In genomic region chr11:115257286-115258077, GRCh38 we compare ENCODE assay signal across 24 cellular contexts.
DNase-seq lines count a peak whose midpoint lies in the region; ATAC-seq and TF ChIP-seq lines count a peak whose summit lies in the region.
"Had no signal": no experiment of that assay in that cellular context is flagged by ENCODE, and none has a peak within 500 bp of the region (broad histone marks: within the 10 kb centered on the region; RNA-seq: fewer than 3 reads in every experiment).

No MANE protein-coding gene starts in this region.

- H3K27ac Mint-ChIP-seq in nephron, result peak overlapping the region in 2 of 3 experiments; percentile 56 to 91
- no peak overlapping the region for H3K27ac Mint-ChIP-seq in activated CD4-positive, alpha-beta memory T cell treated with anti-CD3 and anti-CD28 coated beads for 36 hours
- H3K27ac Mint-ChIP-seq: activated CD4-positive, alpha-beta memory T cell treated with anti-CD3 and anti-CD28 coated beads, Interleukin-2, amount 10 ng/mL, durations not matched to agents 7 days and 5 days; dendritic cell treated with granulocyte-macrophage colony-stimulating factor and Interleukin-4, amounts not matched to agents 40 ng/mL and 50 ng/mL, for 4 days had no signal

- POLR2A ChIA-PET in activated CD4-positive, alpha-beta memory T cell treated with anti-CD3 and anti-CD28 coated beads for 36 hours (lab: Charles Lee), result interaction anchor here (1.2 kb wide), 1 partner anchor 16 kb away, joined by 3 read pairs; no protein-coding TSS in a partner anchor

- H3F3A ChIP-seq in SU-DHL-6 (ENCODE audit: insufficient read depth), result peaks cover 8% of the 10 kb centered on the region

- H3K4me1 Mint-ChIP-seq in nephron, result peaks cover 44% of the 10 kb centered on the region
- H3K4me1 Mint-ChIP-seq in activated CD4-positive, alpha-beta memory T cell treated with anti-CD3 and anti-CD28 coated beads for 36 hours (ENCODE audit: low read depth), result peaks cover 6% of the 10 kb centered on the region

- H3K9me2 ChIP-seq in SU-DHL-6 (replicated peaks; ENCODE audit: insufficient read depth, low read length), result no peaks in the 10 kb centered on the region

- no peaks in the 10 kb centered on the region for H3K9me3 ChIP-seq in SU-DHL-6 (ENCODE audit: insufficient read depth, low read length)
- H3K9me3 ChIP-seq: breast epithelium, Caco-2, upper lobe of left lung had no signal

- H3K36me3 Mint-ChIP-seq in nephron (ENCODE audit: low read depth), result no peaks in the 10 kb centered on the region
- no peaks in the 10 kb centered on the region for H3K36me3 Mint-ChIP-seq in activated CD4-positive, alpha-beta memory T cell treated with anti-CD3 and anti-CD28 coated beads for 36 hours

- H3K9me3 Mint-ChIP-seq in nephron, result no peaks in the 10 kb centered on the region
- H3K9me3 Mint-ChIP-seq in activated CD4-positive, alpha-beta memory T cell treated with anti-CD3 and anti-CD28 coated beads for 36 hours, result no peaks in the 10 kb centered on the region
- H3K9me3 Mint-ChIP-seq: activated CD4-positive, alpha-beta memory T cell treated with anti-CD3 and anti-CD28 coated beads, Interleukin-2, amount 10 ng/mL, durations not matched to agents 7 days and 5 days; dendritic cell treated with granulocyte-macrophage colony-stimulating factor and Interleukin-4, amounts not matched to agents 40 ng/mL and 50 ng/mL, for 4 days had no signal

- H3K79me2 ChIP-seq in SU-DHL-6 (ENCODE audit: insufficient read depth, low read length), result no peaks in the 10 kb centered on the region

- no peak overlapping the region for H3K4me3 ChIP-seq in SU-DHL-6 (ENCODE audit: insufficient read depth, low read length, poor library complexity, severe bottlenecking)
- H3K4me3 ChIP-seq: breast epithelium, lung, SK-N-MC, upper lobe of left lung had no signal

- H3K27me3 ChIP-seq in SU-DHL-6 (ENCODE audit: low read length), result no peaks in the 10 kb centered on the region
- H3K27me3 ChIP-seq: breast epithelium, upper lobe of left lung had no signal

- H3K36me3 ChIP-seq in SU-DHL-6 (ENCODE audit: low read length), result no peaks in the 10 kb centered on the region
- H3K36me3 ChIP-seq: breast epithelium, upper lobe of left lung had no signal

- H3K4me3 Mint-ChIP-seq in nephron, result no peak overlapping the region
- H3K4me3 Mint-ChIP-seq in activated CD4-positive, alpha-beta memory T cell treated with anti-CD3 and anti-CD28 coated beads for 36 hours, result no peak overlapping the region
- H3K4me3 Mint-ChIP-seq: activated CD4-positive, alpha-beta memory T cell treated with anti-CD3 and anti-CD28 coated beads, Interleukin-2, amount 10 ng/mL, durations not matched to agents 7 days and 5 days; dendritic cell treated with granulocyte-macrophage colony-stimulating factor and Interleukin-4, amounts not matched to agents 40 ng/mL and 50 ng/mL, for 4 days had no signal

- H3K27me3 Mint-ChIP-seq in nephron (ENCODE audit: low read depth), result no peaks in the 10 kb centered on the region
- peaks cover 5% of the 10 kb centered on the region for H3K27me3 Mint-ChIP-seq in activated CD4-positive, alpha-beta memory T cell treated with anti-CD3 and anti-CD28 coated beads for 36 hours
- H3K27me3 Mint-ChIP-seq: dendritic cell treated with granulocyte-macrophage colony-stimulating factor and Interleukin-4, amounts not matched to agents 40 ng/mL and 50 ng/mL, for 4 days had no signal

- H3K4me2 ChIP-seq in SU-DHL-6 (ENCODE audit: low read depth, low read length, poor library complexity, severe bottlenecking), result peak overlapping the region; percentile 76

- DNase-seq in NCI-H1417 (lab: John Stamatoyannopoulos, UW) (peak; percentile 17 to 57 (median 19)), NCI-H1417 treated with DMSO at 0.1 percent for 48 hours (lab: John Stamatoyannopoulos, UW) (no peak), NCI-H146 treated with DMSO at 0.1 percent for 48 hours (lab: John Stamatoyannopoulos, UW; ENCODE audit: unreplicated experiment) (peak; percentile 34)
- DNase-seq in activated CD4-positive, alpha-beta memory T cell treated with anti-CD3 and anti-CD28 coated beads for 36 hours, result no peak
- DNase-seq: activated CD4-positive, alpha-beta memory T cell treated with anti-CD3 and anti-CD28 coated beads, Interleukin-2, amount 10 ng/mL, durations not matched to agents 7 days and 5 days; activated CD4-positive, CD25-positive, alpha-beta regulatory T cell; activated gamma-delta T cell; activated T-cell treated with anti-CD3 and anti-CD28 coated beads for 4 hours; Caco-2; IMR-90; kidney; NCI-H2081 treated with DMSO at 0.1 percent for 48 hours; retina; stimulated activated CD4-positive, alpha-beta T cell treated with anti-CD3 and anti-CD28 coated beads, Interleukin-4, amount 100 ng/mL, for 4 hours; T-helper 9 cell; upper lobe of left lung had no signal

- H3K27ac ChIP-seq in SU-DHL-6 (ENCODE audit: low read depth, low read length), result peak overlapping the region; percentile 97
- H3K27ac ChIP-seq: breast epithelium, SK-N-MC, upper lobe of left lung had no signal

- H4K20me1 ChIP-seq in SU-DHL-6 (ENCODE audit: low read depth, low read length), result no peaks in the 10 kb centered on the region

- no peak for ATAC-seq in GM21526 (IDR thresholded peaks at IDR 0.05; ENCODE audit: low FRiP score, unreplicated experiment)
- ATAC-seq in GM21515 (IDR thresholded peaks at IDR 0.05; ENCODE audit: unreplicated experiment), result no peak

- CTCF ChIA-PET in activated CD4-positive, alpha-beta memory T cell treated with anti-CD3 and anti-CD28 coated beads for 36 hours (lab: Charles Lee), result no interaction called here

- TF ChIP-seq CTCF in SU-DHL-6 (IDR thresholded peaks at IDR 0.05; ENCODE audit: insufficient read depth, low read length, poor library complexity, severe bottlenecking) (no peak), nephron (IDR thresholded peaks at IDR 0.05; ENCODE audit: unreplicated experiment in 3 of 3) (no peak)

- H2AFZ ChIP-seq in SU-DHL-6 (ENCODE audit: low read depth, low read length, severe bottlenecking), result peak overlapping the region; percentile 89

- peak overlapping the region; percentile 31; the same call in 1 of the 2 replicates for H3K9ac ChIP-seq in SU-DHL-6 (ENCODE audit: low read length)

- intact Hi-C loops in activated CD4-positive, alpha-beta memory T cell treated with anti-CD3 and anti-CD28 coated beads for 36 hours (cut with micrococcal nuclease), result no loop called here

Comparison
In these comparisons a context has a peak if more than half of its experiments do, and no peak if none do; other contexts are left out.
1. DNase-seq: peak in NCI-H1417 (3 of 3) and NCI-H146 treated with DMSO at 0.1 percent for 48 hours (single experiment); none in NCI-H1417 treated with DMSO at 0.1 percent for 48 hours (single experiment) and activated CD4-positive, alpha-beta memory T cell treated with anti-CD3 and anti-CD28 coated beads for 36 hours (single experiment).